In genomic region chr3:49277357-49277723, GRCh38 we compare ENCODE assay signal across 8 cellular contexts. TPM values are rescaled to one million over a fixed set of nuclear protein-coding genes. Genes with fewer than 3 reads are reported as not detected.
DNase-seq lines count a peak whose midpoint lies in the region; ATAC-seq and TF ChIP-seq lines count a peak whose summit lies in the region.

No MANE protein-coding gene starts in this region.

- H3K27ac ChIP-seq in cardiac muscle cell, result peak overlapping the region; percentile 53
- H3K27ac ChIP-seq in coronary artery, result peak overlapping the region; percentile 91 to 99

- TF ChIP-seq CTCF in cardiac muscle cell (IDR thresholded peaks at IDR 0.05; ENCODE audit: low read depth, low read length), result no peak
- no peak for TF ChIP-seq CTCF in coronary artery (IDR thresholded peaks at IDR 0.05)

- no peaks in the 10 kb centered on the region for H3K4me1 ChIP-seq in cardiac muscle cell (ENCODE audit: low read depth)
- peaks cover 19% of the 10 kb centered on the region for H3K4me1 ChIP-seq in mononuclear cell (ENCODE audit: insufficient read depth, low read length)

- H3K9me3 ChIP-seq in cardiac muscle cell (ENCODE audit: low read depth) (no peaks in the 10 kb centered on the region), mononuclear cell (ENCODE audit: low read depth, low read length) (no peaks in the 10 kb centered on the region)

- H3K27me3 ChIP-seq in cardiac muscle cell, result no peaks in the 10 kb centered on the region
- no peaks in the 10 kb centered on the region for H3K27me3 ChIP-seq in mononuclear cell (ENCODE audit: insufficient read depth, low read length)

- no peak for ATAC-seq in GM18870 (IDR thresholded peaks at IDR 0.05; ENCODE audit: unreplicated experiment)
- ATAC-seq in HG03521 (IDR thresholded peaks at IDR 0.05; ENCODE audit: unreplicated experiment), result no peak

- DNase-seq in cardiac muscle cell (ENCODE audit: low read depth in 1 of 2, low spot score in 1 of 2) (no peak), cardiac septum (ENCODE audit: low spot score) (no peak), coronary artery (ENCODE audit: low spot score) (no peak), NCI-H1417 (lab: John Stamatoyannopoulos, UW) (no peak), NCI-H1694 treated with DMSO at 0.1 percent for 48 hours (lab: John Stamatoyannopoulos, UW) (no peak)

- intact Hi-C loops in cardiac septum (cut with DNase I), result loop anchor here (5.0 kb wide), 2 partner anchors 60 to 145 kb away; partner anchors contain the start of gene LAMB2

- peaks cover 22% of the 10 kb centered on the region for H3K36me3 ChIP-seq in cardiac muscle cell

- H3K4me3 ChIP-seq in cardiac muscle cell (no peak overlapping the region), coronary artery (peak overlapping the region; percentile 76), mononuclear cell (ENCODE audit: low read length) (peak overlapping the region; percentile 36)

RNA-seq across cellular contexts. Expression of gene C3orf62, which starts 0.3 kb away (rescaled TPM):
- total RNA-seq in cardiac muscle cell (2.9 and 4.1 TPM in 2 replicates), cardiac septum (2.9 TPM), mononuclear cell (5.0 TPM)
- 5.3 and 7.6 TPM in 2 replicates for polyA plus RNA-seq in cardiac muscle cell
